In genomic region chr15:70852501-70853269, GRCh38 we compare ENCODE assay signal across 1 cellular context.
TF ChIP-seq lines count a peak whose summit lies in the region.

No MANE protein-coding gene starts in this region.

TF ChIP-seq in HepG2, 621 proteins besides CTCF, POLR2A, EP300 and RAD21:
- TF ChIP-seq SRF (IDR thresholded peaks at IDR 0.05; ENCODE audit: low read depth, low read length) (no peak), ZNF282 (IDR thresholded peaks at IDR 0.05; ENCODE audit: partially characterized antibody) (no peak), ZNF24 (IDR thresholded peaks at IDR 0.05) (no peak), SOX5 (CRISPR knock-in tag; IDR thresholded peaks at IDR 0.05; ENCODE audit: borderline replicate concordance) (no peak), ZEB1 (IDR thresholded peaks at IDR 0.05; ENCODE audit: insufficient replicate concordance, low read depth) (no peak)
- TF ChIP-seq, protein P1, sequence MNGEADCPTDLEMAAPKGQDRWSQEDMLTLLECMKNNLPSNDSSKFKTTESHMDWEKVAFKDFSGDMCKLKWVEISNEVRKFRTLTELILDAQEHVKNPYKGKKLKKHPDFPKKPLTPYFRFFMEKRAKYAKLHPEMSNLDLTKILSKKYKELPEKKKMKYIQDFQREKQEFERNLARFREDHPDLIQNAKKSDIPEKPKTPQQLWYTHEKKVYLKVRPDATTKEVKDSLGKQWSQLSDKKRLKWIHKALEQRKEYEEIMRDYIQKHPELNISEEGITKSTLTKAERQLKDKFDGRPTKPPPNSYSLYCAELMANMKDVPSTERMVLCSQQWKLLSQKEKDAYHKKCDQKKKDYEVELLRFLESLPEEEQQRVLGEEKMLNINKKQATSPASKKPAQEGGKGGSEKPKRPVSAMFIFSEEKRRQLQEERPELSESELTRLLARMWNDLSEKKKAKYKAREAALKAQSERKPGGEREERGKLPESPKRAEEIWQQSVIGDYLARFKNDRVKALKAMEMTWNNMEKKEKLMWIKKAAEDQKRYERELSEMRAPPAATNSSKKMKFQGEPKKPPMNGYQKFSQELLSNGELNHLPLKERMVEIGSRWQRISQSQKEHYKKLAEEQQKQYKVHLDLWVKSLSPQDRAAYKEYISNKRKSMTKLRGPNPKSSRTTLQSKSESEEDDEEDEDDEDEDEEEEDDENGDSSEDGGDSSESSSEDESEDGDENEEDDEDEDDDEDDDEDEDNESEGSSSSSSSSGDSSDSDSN (CRISPR knock-in tag; IDR thresholded peaks at IDR 0.05): no peak
- TF ChIP-seq, protein P2, sequence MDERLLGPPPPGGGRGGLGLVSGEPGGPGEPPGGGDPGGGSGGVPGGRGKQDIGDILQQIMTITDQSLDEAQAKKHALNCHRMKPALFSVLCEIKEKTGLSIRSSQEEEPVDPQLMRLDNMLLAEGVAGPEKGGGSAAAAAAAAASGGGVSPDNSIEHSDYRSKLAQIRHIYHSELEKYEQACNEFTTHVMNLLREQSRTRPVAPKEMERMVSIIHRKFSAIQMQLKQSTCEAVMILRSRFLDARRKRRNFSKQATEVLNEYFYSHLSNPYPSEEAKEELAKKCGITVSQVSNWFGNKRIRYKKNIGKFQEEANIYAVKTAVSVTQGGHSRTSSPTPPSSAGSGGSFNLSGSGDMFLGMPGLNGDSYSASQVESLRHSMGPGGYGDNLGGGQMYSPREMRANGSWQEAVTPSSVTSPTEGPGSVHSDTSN (CRISPR knock-in tag; IDR thresholded peaks at IDR 0.05): no peak
- TF ChIP-seq, protein P3, sequence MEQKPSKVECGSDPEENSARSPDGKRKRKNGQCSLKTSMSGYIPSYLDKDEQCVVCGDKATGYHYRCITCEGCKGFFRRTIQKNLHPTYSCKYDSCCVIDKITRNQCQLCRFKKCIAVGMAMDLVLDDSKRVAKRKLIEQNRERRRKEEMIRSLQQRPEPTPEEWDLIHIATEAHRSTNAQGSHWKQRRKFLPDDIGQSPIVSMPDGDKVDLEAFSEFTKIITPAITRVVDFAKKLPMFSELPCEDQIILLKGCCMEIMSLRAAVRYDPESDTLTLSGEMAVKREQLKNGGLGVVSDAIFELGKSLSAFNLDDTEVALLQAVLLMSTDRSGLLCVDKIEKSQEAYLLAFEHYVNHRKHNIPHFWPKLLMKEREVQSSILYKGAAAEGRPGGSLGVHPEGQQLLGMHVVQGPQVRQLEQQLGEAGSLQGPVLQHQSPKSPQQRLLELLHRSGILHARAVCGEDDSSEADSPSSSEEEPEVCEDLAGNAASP (CRISPR knock-in tag; IDR thresholded peaks at IDR 0.05; ENCODE audit: borderline replicate concordance): no peak
TF ChIP-seq in HepG2: peak in this region for 0.
